In the genomic region with DNA sequence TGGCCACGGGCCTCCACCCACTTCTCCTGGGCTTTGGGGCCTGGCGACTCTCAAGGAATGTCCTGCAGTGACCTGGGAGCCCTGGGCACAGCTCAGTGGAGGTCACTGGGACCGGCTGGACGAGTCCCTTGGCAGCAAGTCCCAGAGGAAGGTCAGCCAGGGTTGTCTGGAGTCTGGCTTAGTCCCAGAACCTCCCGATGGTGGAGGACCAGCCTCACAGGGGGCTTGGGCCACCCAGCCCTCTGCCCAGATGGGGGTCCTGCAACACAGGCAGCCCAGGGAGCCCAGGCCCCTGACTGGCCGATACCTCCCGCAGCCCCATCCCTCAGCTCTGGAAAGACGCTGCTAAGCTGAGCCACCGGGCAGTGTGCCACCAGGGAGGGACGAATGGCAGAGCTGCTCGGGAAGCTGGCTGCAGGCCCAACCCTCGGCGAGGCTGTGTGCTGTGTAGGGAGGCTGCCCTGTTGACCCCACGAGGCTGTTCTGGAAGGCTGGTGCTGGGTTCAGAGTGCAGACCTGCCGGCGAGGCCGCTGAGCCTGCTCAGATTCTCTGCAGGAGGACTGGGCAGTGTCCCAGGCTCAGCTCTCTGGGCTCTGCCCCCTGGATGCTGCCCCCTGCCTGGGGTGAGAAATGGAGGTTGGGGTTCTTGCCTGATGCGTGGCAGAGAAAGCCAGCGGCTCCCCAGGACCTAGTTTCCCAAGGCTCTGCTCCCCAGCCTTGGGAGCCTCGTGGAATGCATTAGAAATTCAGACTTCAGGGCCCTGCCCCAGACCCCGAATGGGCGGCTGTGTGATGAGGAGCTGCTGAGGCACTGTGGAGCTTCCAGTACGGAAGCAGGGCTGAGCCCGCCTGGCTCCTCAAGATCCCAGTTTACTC, we compare ENCODE assay signal across 11 cellular contexts.
DNase-seq lines count a peak whose midpoint lies in the region; ATAC-seq and TF ChIP-seq lines count a peak whose summit lies in the region.
"Had no signal": no experiment of that assay in that cellular context is flagged by ENCODE, and none has a peak within 500 bp of the region (broad histone marks: within the 10 kb centered on the region; RNA-seq: fewer than 3 reads in every experiment).

No MANE protein-coding gene starts in this region.

- peak; percentile 38 for DNase-seq in A172 (ENCODE audit: low spot score)
- DNase-seq in LoVo (ENCODE audit: low spot score): peak; percentile 26
- peak; percentile 41 for DNase-seq in dedifferentiated amniotic fluid mesenchymal stem cell (ENCODE audit: extremely low spot score)
- DNase-seq in right lobe of liver: peak; percentile 97 to 99 (median 99)
- DNase-seq in SW480 (ENCODE audit: low spot score): no peak
- no peak for DNase-seq in vagina (ENCODE audit: extremely low spot score in 2 of 2)
- DNase-seq in activated CD8-positive, alpha-beta memory T cell treated with anti-CD3 and anti-CD28 coated beads, Interleukin-2, amount 10 ng/mL, durations not matched to agents 7 days and 5 days: no peak
- DNase-seq: ACHN, OCI-M1 had no signal

- no peaks in the 10 kb centered on the region for H3K4me1 Mint-ChIP-seq in activated CD8-positive, alpha-beta memory T cell treated with anti-CD3 and anti-CD28 coated beads, Interleukin-2, amount 10 ng/mL, durations not matched to agents 7 days and 5 days

- no peak for TF ChIP-seq POLR2A in right lobe of liver (IDR thresholded peaks at IDR 0.05)
- TF ChIP-seq POLR2A in vagina (IDR thresholded peaks at IDR 0.05): no peak

- no peaks in the 10 kb centered on the region for H3K27me3 Mint-ChIP-seq in activated CD8-positive, alpha-beta memory T cell treated with anti-CD3 and anti-CD28 coated beads, Interleukin-2, amount 10 ng/mL, durations not matched to agents 7 days and 5 days

- H3K27ac Mint-ChIP-seq in activated CD8-positive, alpha-beta memory T cell treated with anti-CD3 and anti-CD28 coated beads, Interleukin-2, amount 10 ng/mL, durations not matched to agents 7 days and 5 days: no peak overlapping the region

- H3K27ac ChIP-seq in right lobe of liver: peak overlapping the region in 2 of 3 donors; percentile 62 to 78
- H3K27ac ChIP-seq in vagina: no peak overlapping the region
- H3K27ac ChIP-seq: HL-60 had no signal

- intact Hi-C loops in right lobe of liver (cut with DNase I): loop anchor here in 1 of 2 donors (5.0 kb wide), 1 partner anchor 41 kb away; no protein-coding TSS in a partner anchor
- intact Hi-C loops in vagina (cut with DNase I): no loop called here

- no peak for TF ChIP-seq CTCF in right lobe of liver (IDR thresholded peaks at IDR 0.05)
- TF ChIP-seq CTCF in vagina (IDR thresholded peaks at IDR 0.05): no peak

- no peak overlapping the region for H3K4me3 Mint-ChIP-seq in activated CD8-positive, alpha-beta memory T cell treated with anti-CD3 and anti-CD28 coated beads, Interleukin-2, amount 10 ng/mL, durations not matched to agents 7 days and 5 days

- no peaks in the 10 kb centered on the region for H3K36me3 ChIP-seq in right lobe of liver
- no peaks in the 10 kb centered on the region for H3K36me3 ChIP-seq in vagina

- no peaks in the 10 kb centered on the region for H3K36me3 Mint-ChIP-seq in activated CD8-positive, alpha-beta memory T cell treated with anti-CD3 and anti-CD28 coated beads, Interleukin-2, amount 10 ng/mL, durations not matched to agents 7 days and 5 days

- H3K9me3 ChIP-seq in right lobe of liver: no peaks in the 10 kb centered on the region
- H3K9me3 ChIP-seq in vagina: no peaks in the 10 kb centered on the region

- 76% methylated on average over 2 of the region's 24 CpGs for WGBS in right lobe of liver (ENCODE audit: insufficient coverage, low coverage, low lambda C conversion rate, missing lambda C conversion rate)

- H3K4me3 ChIP-seq in right lobe of liver: peak overlapping the region in 2 of 3 donors; percentile 26 to 27
- H3K4me3 ChIP-seq in vagina: no peak overlapping the region

- no peaks in the 10 kb centered on the region for H3K9me3 Mint-ChIP-seq in activated CD8-positive, alpha-beta memory T cell treated with anti-CD3 and anti-CD28 coated beads, Interleukin-2, amount 10 ng/mL, durations not matched to agents 7 days and 5 days (ENCODE audit: low read depth)

- ATAC-seq in right lobe of liver (peak; percentile 91 to 94 (median 92)), HG03521 (IDR thresholded peaks at IDR 0.05; ENCODE audit: unreplicated experiment) (no peak)
- no peak for ATAC-seq in activated CD8-positive, alpha-beta memory T cell treated with anti-CD3 and anti-CD28 coated beads, Interleukin-2, amount 10 ng/mL, durations not matched to agents 7 days and 5 days

- CTCF ChIA-PET in activated CD8-positive, alpha-beta memory T cell treated with anti-CD3 and anti-CD28 coated beads, Interleukin-2, amount 10 ng/mL, durations not matched to agents 7 days and 5 days (lab: Charles Lee): no interaction called here

- H3K27me3 ChIP-seq in right lobe of liver (no peaks in the 10 kb centered on the region), vagina (no peaks in the 10 kb centered on the region)

- H3K4me1 ChIP-seq in right lobe of liver (peaks cover 0 to 27% (median 9%) of the 10 kb centered on the region in 4 donors), vagina (peaks cover 14% of the 10 kb centered on the region)

Comparison
In these comparisons a context has a peak if more than half of its experiments do, and no peak if none do; other contexts are left out.
1. DNase-seq: peak in A172 (single experiment), LoVo (single experiment), dedifferentiated amniotic fluid mesenchymal stem cell (single experiment) and right lobe of liver (3 of 3); none in SW480 (single experiment), vagina (0 of 2) and activated CD8-positive, alpha-beta memory T cell treated with anti-CD3 and anti-CD28 coated beads, Interleukin-2, amount 10 ng/mL, durations not matched to agents 7 days and 5 days (single experiment).
2. ATAC-seq: peak in right lobe of liver (4 of 4); none in HG03521 (single experiment) and activated CD8-positive, alpha-beta memory T cell treated with anti-CD3 and anti-CD28 coated beads, Interleukin-2, amount 10 ng/mL, durations not matched to agents 7 days and 5 days (single experiment).
3. H3K4me3 ChIP-seq: peak in right lobe of liver (2 of 3); none in vagina (0 of 2).